Comparison of ENCODE assay signal across 1 cellular context in genomic region chr5:126471247-126471646, GRCh38.
TF ChIP-seq lines count a peak whose summit lies in the region.

No MANE protein-coding gene starts in this region.

TF ChIP-seq in IMR-90, 13 proteins besides CTCF, POLR2A, EP300 and RAD21:
- TF ChIP-seq RFX5 (IDR thresholded peaks at IDR 0.05; ENCODE audit: low read depth, low read length) = no peak
- no peak for TF ChIP-seq ELK1 (IDR thresholded peaks at IDR 0.05; ENCODE audit: borderline replicate concordance, low read depth, low read length)
- TF ChIP-seq CHD1 (IDR thresholded peaks at IDR 0.05; ENCODE audit: low read depth, low read length) = no peak
- no peak for TF ChIP-seq BHLHE40 (IDR thresholded peaks at IDR 0.05; ENCODE audit: low read depth, low read length)
- TF ChIP-seq CEBPB (IDR thresholded peaks at IDR 0.05; ENCODE audit: low read depth, low read length) = no peak
- TF ChIP-seq MAZ (IDR thresholded peaks at IDR 0.05; ENCODE audit: borderline replicate concordance, low read depth, low read length) = no peak
- no peak for TF ChIP-seq SMC3 (IDR thresholded peaks at IDR 0.05; ENCODE audit: low read depth, low read length)
- TF ChIP-seq RCOR1 (IDR thresholded peaks at IDR 0.05; ENCODE audit: insufficient replicate concordance, low read length) = no peak
- no peak for TF ChIP-seq FOS (IDR thresholded peaks at IDR 0.05; ENCODE audit: low read depth, low read length)
- no peak for TF ChIP-seq NFE2L2 (IDR thresholded peaks at IDR 0.05; ENCODE audit: low read depth, low read length)
- no peak for TF ChIP-seq USF2 (IDR thresholded peaks at IDR 0.05; ENCODE audit: low read depth, low read length)
- no peak for TF ChIP-seq MAFK (IDR thresholded peaks at IDR 0.05; ENCODE audit: low read depth, low read length)
TF ChIP-seq in IMR-90: peak in this region for 0.
